In genomic region chr3:45381168-45381852, GRCh38 we compare ENCODE assay signal across 10 cellular contexts. TPM values are rescaled to one million over a fixed set of nuclear protein-coding genes. Genes with fewer than 3 reads are reported as not detected.
DNase-seq lines count a peak whose midpoint lies in the region; ATAC-seq and TF ChIP-seq lines count a peak whose summit lies in the region.
"Had no signal": no experiment of that assay in that cellular context is flagged by ENCODE, and none has a peak within 500 bp of the region (broad histone marks: within the 10 kb centered on the region; RNA-seq: fewer than 3 reads in every experiment).

No MANE protein-coding gene starts in this region.

- TF ChIP-seq CTCF in transverse colon (IDR thresholded peaks at IDR 0.05) (no peak), ovary (IDR thresholded peaks at IDR 0.05) (no peak)

- no peak for TF ChIP-seq EP300 in transverse colon (IDR thresholded peaks at IDR 0.05; ENCODE audit: low read depth)
- no peak for TF ChIP-seq EP300 in ovary (IDR thresholded peaks at IDR 0.05)

- 51 to 80% methylated on average over 1 to 8 of the region's 8 CpGs for WGBS in transverse colon (ENCODE audit: low coverage in 1 of 2), 2 donors
- 59 to 64% (median 59%) methylated on average over 8 of the region's 8 CpGs for WGBS in ovary, 3 donors

- in situ Hi-C loops in transverse colon (cut with MboI; ENCODE audit: low pct_ligation_motif_present in 1 of 4, low pct_unique_long_range_greater_than_20kb in 1 of 4, low sequenced_read_pairs in 3 of 4) = no loop called here

- DNase-seq in stimulated activated CD4-positive, alpha-beta T cell treated with anti-CD3 and anti-CD28 coated beads, Interleukin-15, amount 100 ng/mL, for 24 hours = peak; percentile 13
- no peak for DNase-seq in stimulated activated CD4-positive, alpha-beta T cell treated with anti-CD3 and anti-CD28 coated beads, Interleukin-4, amount 100 ng/mL, for 1 hour
- DNase-seq in NCI-H82 treated with DMSO at 0.1 percent for 48 hours (lab: John Stamatoyannopoulos, UW; ENCODE audit: unreplicated experiment) (peak; percentile 16), dermis blood vessel endothelial cell (peak; percentile 7), transverse colon (peak; percentile 38), H7 (no peak), ovary (no peak)
- DNase-seq: effector CD8-positive, alpha-beta T cell; spleen had no signal

- H3K9me3 ChIP-seq in transverse colon (peaks cover 5 to 8% of the 10 kb centered on the region in 2 donors), ovary (no peaks in the 10 kb centered on the region)

- intact Hi-C loops in transverse colon (cut with DNase I; ENCODE audit: low total_unique reads) (no loop called here), ovary (cut with DNase I) (no loop called here)

- ATAC-seq in GM18867 (IDR thresholded peaks at IDR 0.05; ENCODE audit: unreplicated experiment) = no peak

- H3K36me3 ChIP-seq in transverse colon = no peaks in the 10 kb centered on the region
- H3K36me3 ChIP-seq in H7 (replicated peaks; ENCODE audit: control insufficient read depth, insufficient read depth, low read length) = no peaks in the 10 kb centered on the region
- H3K36me3 ChIP-seq in ovary = no peaks in the 10 kb centered on the region
- H3K36me3 ChIP-seq: spleen had no signal

- H3K27ac ChIP-seq in transverse colon (peak overlapping the region in 3 of 4 donors; percentile 11 to 35 (median 24)), ovary (no peak overlapping the region)
- H3K27ac ChIP-seq: spleen had no signal

- H3K4me3 ChIP-seq in transverse colon = no peak overlapping the region
- no peak overlapping the region for H3K4me3 ChIP-seq in H7 (ENCODE audit: insufficient read depth, low read depth, low read length)
- no peak overlapping the region for H3K4me3 ChIP-seq in ovary
- H3K4me3 ChIP-seq: spleen had no signal

- H3K27me3 ChIP-seq in transverse colon (no peaks in the 10 kb centered on the region), H7 (ENCODE audit: control insufficient read depth, insufficient read depth, low read length) (no peaks in the 10 kb centered on the region), ovary (no peaks in the 10 kb centered on the region)
- H3K27me3 ChIP-seq: spleen had no signal

- TF ChIP-seq POLR2A in transverse colon (IDR thresholded peaks at IDR 0.05) (no peak), ovary (IDR thresholded peaks at IDR 0.05) (no peak)

- peaks cover 0 to 14% (median 6%) of the 10 kb centered on the region in 4 donors for H3K4me1 ChIP-seq in transverse colon
- H3K4me1 ChIP-seq in ovary (ENCODE audit: insufficient read depth) = no peaks in the 10 kb centered on the region
- H3K4me1 ChIP-seq: spleen had no signal

RNA-seq across cellular contexts. Expression of gene LARS2, which starts 7.1 kb away (rescaled TPM):
- total RNA-seq in dermis blood vessel endothelial cell (28.2 and 30.9 TPM in 2 replicates), transverse colon (10 to 100 TPM; 19.5 to 44.2 (median 30.6) TPM), ovary (10 to 100 TPM in 6 of 7 donors, 1 to 10 TPM in 1; 6.3 to 23.0 (median 13.8) TPM)
- 54.7 and 59.3 TPM in 2 replicates for total RNA-seq in H7 (2014; rRNA removed; shearing (Covaris generic))
- 10 to 100 TPM in 1 of 2 donors, 1 to 10 TPM in 1; 6.6 to 25.0 TPM for polyA plus RNA-seq in ovary

Comparison
In these comparisons a context has a peak if more than half of its experiments do, and no peak if none do; other contexts are left out.
1. DNase-seq: peak in stimulated activated CD4-positive, alpha-beta T cell treated with anti-CD3 and anti-CD28 coated beads, Interleukin-15, amount 100 ng/mL, for 24 hours (single experiment), NCI-H82 treated with DMSO at 0.1 percent for 48 hours (single experiment), dermis blood vessel endothelial cell (single experiment) and transverse colon (single experiment); none in stimulated activated CD4-positive, alpha-beta T cell treated with anti-CD3 and anti-CD28 coated beads, Interleukin-4, amount 100 ng/mL, for 1 hour (single experiment), H7 (single experiment) and ovary (0 of 5).
2. H3K27ac ChIP-seq: peak in transverse colon (3 of 4); none in ovary (0 of 2).